ENCODE assay signal across 20 cellular contexts in genomic region chr22:30219049-30219448, GRCh38. TPM values are rescaled to one million over a fixed set of nuclear protein-coding genes. Genes with fewer than 3 reads are reported as not detected.
DNase-seq lines count a peak whose midpoint lies in the region; ATAC-seq and TF ChIP-seq lines count a peak whose summit lies in the region.
"Had no signal": no experiment of that assay in that cellular context is flagged by ENCODE, and none has a peak within 500 bp of the region (broad histone marks: within the 10 kb centered on the region; RNA-seq: fewer than 3 reads in every experiment).

No MANE protein-coding gene starts in this region.

- H3K27me3 ChIP-seq in Caco-2 (replicated peaks; ENCODE audit: control insufficient read depth, insufficient read depth, low read length) = no peaks in the 10 kb centered on the region
- no peaks in the 10 kb centered on the region for H3K27me3 ChIP-seq in endodermal cell (ENCODE audit: control insufficient read depth, insufficient read depth, low read length, poor library complexity, severe bottlenecking)
- no peaks in the 10 kb centered on the region for H3K27me3 ChIP-seq in osteoblast (ENCODE audit: insufficient read depth, low read length)
- H3K27me3 ChIP-seq: testis had no signal

- ATAC-seq in GM18505 (IDR thresholded peaks at IDR 0.05; ENCODE audit: unreplicated experiment) = no peak
- no peak for ATAC-seq in HG02885 (IDR thresholded peaks at IDR 0.05; ENCODE audit: poor library complexity, unreplicated experiment)
- ATAC-seq: heart right ventricle, PC-3 had no signal

- no peak overlapping the region for H3K9ac ChIP-seq in endodermal cell (ENCODE audit: extremely low read depth, low read length, poor library complexity, severe bottlenecking)

- TF ChIP-seq CTCF in Caco-2 (IDR thresholded peaks at IDR 0.05; ENCODE audit: insufficient read depth in 1 of 2, low read depth in 1 of 2, low read length in 1 of 2, severe bottlenecking in 1 of 2, unreplicated experiment in 1 of 2) (peak; percentile 17 to 31), endodermal cell (conservative IDR thresholded peaks at IDR 0.05) (peak; percentile 58), osteoblast (IDR thresholded peaks at IDR 0.05; ENCODE audit: extremely low read depth, low read depth, low read length) (peak; percentile 31), RWPE1 (conservative IDR thresholded peaks at IDR 0.05; ENCODE audit: low read depth) (no peak)

- H3K4me1 ChIP-seq in Caco-2 (0 out of 2 replicates have a peak, but pooled peaks cover 12% of the 10 kb centered on the region), endodermal cell (ENCODE audit: control insufficient read depth, insufficient read depth, low read length) (no peaks in the 10 kb centered on the region), osteoblast (ENCODE audit: insufficient read depth, low read length) (peaks cover 21% of the 10 kb centered on the region)
- H3K4me1 ChIP-seq: testis had no signal

- H3K9me3 Mint-ChIP-seq in Caco-2 (ENCODE audit: unreplicated experiment) (no peaks in the 10 kb centered on the region), endodermal cell (no peaks in the 10 kb centered on the region)
- H3K9me3 Mint-ChIP-seq: activated T-helper 2 cell treated with anti-CD3 and anti-CD28 coated beads, Interferon-gamma antibody, Interleukin-2, Interleukin-4, amounts not matched to agents 10 μg/mL and 5 μg/mL and 100 μg/mL, durations not matched to agents 14 hours and 24 hours and 36 hours had no signal

- DNase-seq in Caco-2 (peak; percentile 51 to 53), endodermal cell (no peak), osteoblast (ENCODE audit: insufficient read length, low spot score, missing footprints) (no peak), RWPE1 (ENCODE audit: low spot score) (no peak)
- DNase-seq: amygdala, heart right ventricle, KBM-7, NCI-H1048, NCI-H2081 treated with DMSO at 0.1 percent for 48 hours, NCI-H526, nucleus accumbens, PC-3, testis had no signal

- H3K36me3 ChIP-seq in Caco-2 (ENCODE audit: control insufficient read depth, insufficient read depth, low read length) (no peaks in the 10 kb centered on the region), endodermal cell (ENCODE audit: control insufficient read depth, insufficient read depth, low read length) (no peaks in the 10 kb centered on the region), osteoblast (ENCODE audit: insufficient read depth, low read length) (no peaks in the 10 kb centered on the region)
- H3K36me3 ChIP-seq: heart right ventricle had no signal

- H3K27me3 Mint-ChIP-seq in Caco-2 (ENCODE audit: insufficient read depth, unreplicated experiment) (no peaks in the 10 kb centered on the region), endodermal cell (ENCODE audit: insufficient read depth) (peaks cover 6% of the 10 kb centered on the region)

- H3K27ac ChIP-seq in endodermal cell (ENCODE audit: low read depth, low read length) (no peak overlapping the region), osteoblast (ENCODE audit: low read depth, low read length) (no peak overlapping the region), RWPE1 (no peak overlapping the region)
- H3K27ac ChIP-seq: heart right ventricle, SK-N-MC, testis had no signal

- 85 to 91% methylated on average over 4 to 5 of the region's 5 CpGs for WGBS in endodermal cell (ENCODE audit: insufficient coverage in 1 of 2, insufficient read length in 1 of 2), 2 experiments

- H2AFZ ChIP-seq in osteoblast (ENCODE audit: low read length) = no peak overlapping the region

- no peaks in the 10 kb centered on the region for H3K79me2 ChIP-seq in osteoblast (ENCODE audit: insufficient read depth, low read length)

- no peak for TF ChIP-seq EP300 in Ishikawa (IDR thresholded peaks at IDR 0.05; ENCODE audit: borderline replicate concordance)

- H4K20me1 ChIP-seq in osteoblast (ENCODE audit: insufficient read depth, low read length) = no peaks in the 10 kb centered on the region

- BruUV-seq in Caco-2 (replicated peaks; lab: Mats Ljungman, UMichigan) = no TSS peak

- H3K4me3 Mint-ChIP-seq in Caco-2 (ENCODE audit: unreplicated experiment) (no peak overlapping the region), endodermal cell (no peak overlapping the region)

- H3K9me3 ChIP-seq in Caco-2 (no peaks in the 10 kb centered on the region), endodermal cell (ENCODE audit: control insufficient read depth, low read length) (no peaks in the 10 kb centered on the region), osteoblast (ENCODE audit: low read depth, low read length) (no peaks in the 10 kb centered on the region)
- H3K9me3 ChIP-seq: heart right ventricle, testis had no signal

- no peak for TF ChIP-seq RAD21 in Ishikawa (IDR thresholded peaks at IDR 0.05; ENCODE audit: low read depth)

- CTCF ChIA-PET in Caco-2 (lab: Charles Lee) = no interaction called here
- CTCF ChIA-PET in RWPE1 (lab: Yijun Ruan, JAX) = interaction anchor here (0.7 kb wide), 1 partner anchor 259 kb away, joined by 3 read pairs; no protein-coding TSS in a partner anchor

- H3K4me2 ChIP-seq in osteoblast (ENCODE audit: insufficient read depth, low read length) = no peak overlapping the region

- H3K4me3 ChIP-seq in Caco-2 (ENCODE audit: low read depth, low read length) (no peak overlapping the region), endodermal cell (ENCODE audit: low read length) (no peak overlapping the region), osteoblast (ENCODE audit: insufficient read depth, low read length) (no peak overlapping the region)
- H3K4me3 ChIP-seq: heart right ventricle, SK-N-MC, testis had no signal

- H3K4me1 Mint-ChIP-seq in Caco-2 (ENCODE audit: low read depth, unreplicated experiment) (peaks cover 18% of the 10 kb centered on the region), endodermal cell (peaks cover 4% of the 10 kb centered on the region)

- no peak for TF ChIP-seq POLR2A in GM18505 (IDR thresholded peaks at IDR 0.05; ENCODE audit: borderline replicate concordance, extremely low read depth, insufficient read depth, insufficient read length)

- H3K27ac Mint-ChIP-seq in Caco-2 (ENCODE audit: unreplicated experiment) (no peak overlapping the region), endodermal cell (no peak overlapping the region)

- POLR2A ChIA-PET in Caco-2 (lab: Charles Lee) = no interaction called here
- POLR2A ChIA-PET in RWPE1 (lab: Yijun Ruan, JAX; ENCODE audit: low non-redundant PET) = no interaction called here

- intact Hi-C loops in Caco-2 (cut with micrococcal nuclease; ENCODE audit: unreplicated experiment) = no loop called here

- H3K36me3 Mint-ChIP-seq in Caco-2 (ENCODE audit: insufficient read depth, unreplicated experiment) (no peaks in the 10 kb centered on the region), endodermal cell (ENCODE audit: low read depth) (no peaks in the 10 kb centered on the region)
- H3K36me3 Mint-ChIP-seq: CD14-positive monocyte had no signal

TF ChIP-seq in Ishikawa, 13 proteins besides CTCF, POLR2A, EP300 and RAD21:
- peak; percentile 64 for TF ChIP-seq USF1 (IDR thresholded peaks at IDR 0.05)
- no peak for TF ChIP-seq TAF1 (IDR thresholded peaks at IDR 0.05; ENCODE audit: low read depth)
TF ChIP-seq in Ishikawa: peak in this region for 1.

RNA-seq across cellular contexts. Expression of gene LIF, which starts 27.5 kb away (rescaled TPM):
- total RNA-seq in Caco-2 (2022) = 8.0 and 9.7 TPM in 2 replicates
- total RNA-seq in endodermal cell = under 1 TPM; 0.31 to 0.77 TPM
- 0.78 TPM for polyA plus RNA-seq in endodermal cell (2013, experiment 1 of 2)
- polyA plus RNA-seq in endodermal cell (2013, experiment 2 of 2) = 0.87 TPM
- 3.2 and 3.3 TPM in 2 replicates for total RNA-seq in osteoblast
- polyA plus RNA-seq: CD14-positive monocyte had no signal

RNA-seq across cellular contexts. Expression of gene OSM, which starts 47.6 kb away (rescaled TPM):
- total RNA-seq in Caco-2 (2022) = not detected in 2 replicates
- total RNA-seq in endodermal cell = not detected
- polyA plus RNA-seq in endodermal cell (2013, experiment 1 of 2) = not detected
- polyA plus RNA-seq in endodermal cell (2013, experiment 2 of 2) = not detected
- total RNA-seq in osteoblast = not detected in 2 replicates
- total RNA-seq: PC-3 had no signal
- polyA plus RNA-seq: keratinocyte had no signal

Comparison
In these comparisons a context has a peak if more than half of its experiments do, and no peak if none do; other contexts are left out.
1. DNase-seq: peak in Caco-2 (2 of 2); none in endodermal cell (single experiment), osteoblast (single experiment) and RWPE1 (single experiment).